12 cellular contexts compared by ENCODE assay signal in genomic region chr5:131324311-131324710, GRCh38.
DNase-seq lines count a peak whose midpoint lies in the region; ATAC-seq, FAIRE-seq and TF ChIP-seq lines count a peak whose summit lies in the region.
"Had no signal": no experiment of that assay in that cellular context is flagged by ENCODE, and none has a peak within 500 bp of the region (broad histone marks: within the 10 kb centered on the region; RNA-seq: fewer than 3 reads in every experiment).

No MANE protein-coding gene starts in this region.

- no peak for TF ChIP-seq CTCF in kidney (IDR thresholded peaks at IDR 0.05; ENCODE audit: borderline replicate concordance, extremely low read depth, insufficient read depth)

- no peak overlapping the region for H3K4me3 Mint-ChIP-seq in activated CD8-positive, alpha-beta memory T cell treated with anti-CD3 and anti-CD28 coated beads, Interleukin-2, amount 10 ng/mL, durations not matched to agents 7 days and 5 days

- peak overlapping the region; percentile 37 for H3K9ac ChIP-seq in iPS-18a (ENCODE audit: low read length)
- peak overlapping the region in 1 of 2 donors; percentile 15 for H3K9ac ChIP-seq in kidney (ENCODE audit: low read length in 2 of 2)

- peaks cover 75% of the 10 kb centered on the region for H3K4me1 Mint-ChIP-seq in activated CD8-positive, alpha-beta memory T cell treated with anti-CD3 and anti-CD28 coated beads, Interleukin-2, amount 10 ng/mL, durations not matched to agents 7 days and 5 days

- CTCF ChIA-PET in activated CD8-positive, alpha-beta memory T cell treated with anti-CD3 and anti-CD28 coated beads, Interleukin-2, amount 10 ng/mL, durations not matched to agents 7 days and 5 days (lab: Charles Lee) = interaction anchor here (0.8 kb wide), 1 partner anchor 32 kb away, joined by 3 read pairs; no protein-coding TSS in a partner anchor

- no peak for ATAC-seq in activated CD8-positive, alpha-beta memory T cell treated with anti-CD3 and anti-CD28 coated beads, Interleukin-2, amount 10 ng/mL, durations not matched to agents 7 days and 5 days
- peak; percentile 53 for ATAC-seq in sciatic nerve
- ATAC-seq in HG02840 (IDR thresholded peaks at IDR 0.05; ENCODE audit: low FRiP score, unreplicated experiment) = no peak
- no peak for ATAC-seq in HG03280 (IDR thresholded peaks at IDR 0.05; ENCODE audit: unreplicated experiment)

- H3K27me3 Mint-ChIP-seq in activated CD8-positive, alpha-beta memory T cell treated with anti-CD3 and anti-CD28 coated beads, Interleukin-2, amount 10 ng/mL, durations not matched to agents 7 days and 5 days = no peaks in the 10 kb centered on the region

- H3K36me3 Mint-ChIP-seq in activated CD8-positive, alpha-beta memory T cell treated with anti-CD3 and anti-CD28 coated beads, Interleukin-2, amount 10 ng/mL, durations not matched to agents 7 days and 5 days = peaks cover 57% of the 10 kb centered on the region

- H3K27ac ChIP-seq in iPS-18a (ENCODE audit: low read length) (no peak overlapping the region), kidney (ENCODE audit: low read depth in 2 of 2, low read length in 2 of 2) (no peak overlapping the region)
- H3K27ac ChIP-seq: epithelial cell of prostate had no signal

- H3K4me3 ChIP-seq in iPS-18a (ENCODE audit: low read length) (peak overlapping the region; percentile 2), kidney (ENCODE audit: low read length in 2 of 2) (no peak overlapping the region)

- H3K9me3 Mint-ChIP-seq in activated CD8-positive, alpha-beta memory T cell treated with anti-CD3 and anti-CD28 coated beads, Interleukin-2, amount 10 ng/mL, durations not matched to agents 7 days and 5 days (ENCODE audit: low read depth) = no peaks in the 10 kb centered on the region

- DNase-seq in activated CD8-positive, alpha-beta memory T cell treated with anti-CD3 and anti-CD28 coated beads, Interleukin-2, amount 10 ng/mL, durations not matched to agents 7 days and 5 days = no peak
- no peak for DNase-seq in activated CD8-positive, alpha-beta memory T cell treated with anti-CD3 and anti-CD28 coated beads, Interleukin-2, amount 50 U/mL, for 4 hours
- peak in 41 of 56 donors; percentile 1 to 76 (median 19) for DNase-seq in amygdala (lab: John Stamatoyannopoulos, UW)
- no peak for DNase-seq in sciatic nerve (ENCODE audit: low spot score)
- no peak for DNase-seq in kidney
- DNase-seq: amniotic stem cell; GF-D8; stimulated activated naive CD4-positive, alpha-beta T cell treated with Interleukin-2 at 50 U/mL for 16 hours had no signal

- FAIRE-seq in kidney (lab: Jason Lieb, UNC) = no peak

- intact Hi-C loops in sciatic nerve (cut with DNase I) = no loop called here
- intact Hi-C loops in kidney (cut with DNase I) = no loop called here

- H3K27ac Mint-ChIP-seq in activated CD8-positive, alpha-beta memory T cell treated with anti-CD3 and anti-CD28 coated beads, Interleukin-2, amount 10 ng/mL, durations not matched to agents 7 days and 5 days = peak overlapping the region; percentile 38

- no peaks in the 10 kb centered on the region for H3K36me3 ChIP-seq in iPS-18a (ENCODE audit: control insufficient read depth, low read depth, low read length)
- H3K36me3 ChIP-seq in kidney (ENCODE audit: control insufficient read depth in 1 of 2, insufficient read depth in 2 of 2, low read length in 2 of 2) = no peaks in the 10 kb centered on the region

- no peaks in the 10 kb centered on the region for H3K27me3 ChIP-seq in iPS-18a (ENCODE audit: control insufficient read depth, insufficient read depth, low read length)

- H3K4me1 ChIP-seq in iPS-18a (ENCODE audit: control insufficient read depth, low read depth, low read length) = peaks cover 18% of the 10 kb centered on the region
- no peaks in the 10 kb centered on the region for H3K4me1 ChIP-seq in kidney (ENCODE audit: control insufficient read depth in 1 of 2, insufficient read depth in 1 of 2, low read depth in 1 of 2, low read length in 2 of 2)

- no peaks in the 10 kb centered on the region for H3K9me3 ChIP-seq in iPS-18a (ENCODE audit: control insufficient read depth, low read depth, low read length)
- no peaks in the 10 kb centered on the region for H3K9me3 ChIP-seq in kidney (ENCODE audit: control insufficient read depth in 1 of 2, low read length in 2 of 2)

Comparison
In these comparisons a context has a peak if more than half of its experiments do, and no peak if none do; other contexts are left out.
1. DNase-seq: peak in amygdala (41 of 56); none in activated CD8-positive, alpha-beta memory T cell treated with anti-CD3 and anti-CD28 coated beads, Interleukin-2, amount 10 ng/mL, durations not matched to agents 7 days and 5 days (single experiment), activated CD8-positive, alpha-beta memory T cell treated with anti-CD3 and anti-CD28 coated beads, Interleukin-2, amount 50 U/mL, for 4 hours (single experiment), sciatic nerve (single experiment) and kidney (single experiment).